ENCODE assay signal across 12 cellular contexts in genomic region chr1:89941110-89941770, GRCh38.
DNase-seq lines count a peak whose midpoint lies in the region; ATAC-seq lines count a peak whose summit lies in the region.
"Had no signal": no experiment of that assay in that cellular context is flagged by ENCODE, and none has a peak within 500 bp of the region (broad histone marks: within the 10 kb centered on the region; RNA-seq: fewer than 3 reads in every experiment).

No MANE protein-coding gene starts in this region.

- ATAC-seq in HG03442 (IDR thresholded peaks at IDR 0.05; ENCODE audit: unreplicated experiment) (peak; percentile 52), GM21447 (IDR thresholded peaks at IDR 0.05; ENCODE audit: unreplicated experiment) (no peak)
- peak; percentile 66 for ATAC-seq in stimulated activated effector memory CD8-positive, alpha-beta T cell treated with anti-CD3 and anti-CD28 coated beads, Interleukin-12 subunit alpha, Interleukin-12 subunit beta, amount 100 ng/mL, for 72 hours

- DNase-seq in NCI-H1417 (lab: John Stamatoyannopoulos, UW) = peak; percentile 9 to 19 (median 16)
- DNase-seq in NCI-H1417 treated with DMSO at 0.1 percent for 48 hours (lab: John Stamatoyannopoulos, UW) = no peak
- peak; percentile 42 for DNase-seq in UCSD-AML1 (lab: John Stamatoyannopoulos, UW; ENCODE audit: unreplicated experiment)
- no peak for DNase-seq in stimulated activated effector memory CD8-positive, alpha-beta T cell treated with anti-CD3 and anti-CD28 coated beads, Interleukin-12 subunit alpha, Interleukin-12 subunit beta, amount 100 ng/mL, for 72 hours (ENCODE audit: low spot score in 2 of 2)
- no peak for DNase-seq in NK-92 treated with Interleukin-12 subunit alpha and Interleukin-12 subunit beta, amount 100 ng/mL, for 24 hours (lab: John Stamatoyannopoulos, UW)
- DNase-seq in NCI-H2081 (lab: John Stamatoyannopoulos, UW) = no peak
- DNase-seq: activated gamma-delta T cell; NCI-H226; nucleus accumbens; stimulated activated CD4-positive, alpha-beta T cell treated with anti-CD3 and anti-CD28 coated beads, Interleukin-1b, Interleukin-23, amount 100 ng/mL, for 48 hours had no signal

- no peak overlapping the region for H3K4me3 Mint-ChIP-seq in stimulated activated effector memory CD8-positive, alpha-beta T cell treated with anti-CD3 and anti-CD28 coated beads, Interleukin-12 subunit alpha, Interleukin-12 subunit beta, amount 100 ng/mL, for 72 hours

- H3K9me3 Mint-ChIP-seq in stimulated activated effector memory CD8-positive, alpha-beta T cell treated with anti-CD3 and anti-CD28 coated beads, Interleukin-12 subunit alpha, Interleukin-12 subunit beta, amount 100 ng/mL, for 72 hours = no peaks in the 10 kb centered on the region

- peaks cover 3% of the 10 kb centered on the region for H3K4me1 Mint-ChIP-seq in stimulated activated effector memory CD8-positive, alpha-beta T cell treated with anti-CD3 and anti-CD28 coated beads, Interleukin-12 subunit alpha, Interleukin-12 subunit beta, amount 100 ng/mL, for 72 hours

- no peaks in the 10 kb centered on the region for H3K36me3 Mint-ChIP-seq in stimulated activated effector memory CD8-positive, alpha-beta T cell treated with anti-CD3 and anti-CD28 coated beads, Interleukin-12 subunit alpha, Interleukin-12 subunit beta, amount 100 ng/mL, for 72 hours

- H3K27ac Mint-ChIP-seq in stimulated activated effector memory CD8-positive, alpha-beta T cell treated with anti-CD3 and anti-CD28 coated beads, Interleukin-12 subunit alpha, Interleukin-12 subunit beta, amount 100 ng/mL, for 72 hours = no peak overlapping the region

Comparison
In these comparisons a context has a peak if more than half of its experiments do, and no peak if none do; other contexts are left out.
1. DNase-seq: peak in NCI-H1417 (3 of 3) and UCSD-AML1 (single experiment); none in NCI-H1417 treated with DMSO at 0.1 percent for 48 hours (single experiment), stimulated activated effector memory CD8-positive, alpha-beta T cell treated with anti-CD3 and anti-CD28 coated beads, Interleukin-12 subunit alpha, Interleukin-12 subunit beta, amount 100 ng/mL, for 72 hours (0 of 2), NK-92 treated with Interleukin-12 subunit alpha and Interleukin-12 subunit beta, amount 100 ng/mL, for 24 hours (single experiment) and NCI-H2081 (0 of 2).